ENCODE assay signal across 2 cellular contexts in genomic region chr2:134723742-134724141, GRCh38. TPM values are rescaled to one million over a fixed set of nuclear protein-coding genes. Genes with fewer than 3 reads are reported as not detected.
"Had no signal": no experiment of that assay in that cellular context is flagged by ENCODE, and none has a peak within 500 bp of the region (broad histone marks: within the 10 kb centered on the region; RNA-seq: fewer than 3 reads in every experiment).

No MANE protein-coding gene starts in this region.

RNA-seq across cellular contexts. Expression of gene TMEM163, which starts 4.9 kb away (rescaled TPM):
- total RNA-seq: SJSA1 had no signal
- polyA plus RNA-seq: SK-N-SH had no signal
